Comparison of ENCODE assay signal across 34 cellular contexts in the genomic region with DNA sequence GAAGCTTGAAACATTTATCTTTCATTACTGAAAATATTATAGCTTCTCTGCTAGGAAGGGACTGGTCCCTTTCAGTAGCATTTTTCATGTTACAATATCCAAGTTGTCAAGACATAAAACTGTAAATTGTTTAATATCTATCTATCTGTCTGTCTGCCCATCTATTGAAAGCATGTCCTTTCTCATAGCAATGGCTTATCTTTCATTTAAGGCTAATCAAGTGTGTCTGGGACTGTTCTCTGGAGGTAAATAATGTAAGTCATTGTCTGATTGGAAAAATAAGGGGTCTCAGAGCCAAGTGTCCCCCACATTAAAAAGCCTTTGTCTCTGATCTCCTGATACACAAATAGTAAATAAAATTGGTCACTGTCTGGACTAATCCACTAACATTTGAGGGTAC.
"Had no signal": no experiment of that assay in that cellular context is flagged by ENCODE, and none has a peak within 500 bp of the region (broad histone marks: within the 10 kb centered on the region; RNA-seq: fewer than 3 reads in every experiment).

No MANE protein-coding gene starts in this region.

- DNase-seq: Karpas-422, Kasumi-1, MG63, MM.1S, MV-4-11, NCI-H1048, NCI-H1092, NCI-H1092 treated with DMSO at 0.1 percent for 48 hours, NCI-H1105, NCI-H1105 treated with DMSO at 0.1 percent for 48 hours, NCI-H1417, NCI-H1417 treated with DMSO at 0.1 percent for 48 hours, NCI-H1436, NCI-H1436 treated with DMSO at 0.1 percent for 48 hours, NCI-H146, NCI-H1694, NCI-H1694 treated with DMSO at 0.1 percent for 48 hours, NCI-H187, NCI-H187 treated with DMSO at 0.1 percent for 48 hours, NCI-H1930, NCI-H2029, NCI-H2029 treated with DMSO at 0.1 percent for 48 hours, NCI-H2081, NCI-H2081 treated with DMSO at 0.1 percent for 48 hours, NCI-H2107, NCI-H2171, NCI-H2171 treated with DMSO at 0.1 percent for 48 hours, NCI-H2227 treated with DMSO at 0.1 percent for 48 hours, NCI-H226, NCI-H345, NCI-H446, NCI-H446 treated with DMSO at 0.1 percent for 48 hours, NCI-H510A had no signal

- H3K27me3 ChIP-seq: MG63 had no signal

- H3K27ac ChIP-seq: KMS-11 had no signal

- H3K4me2 ChIP-seq: KMS-11 had no signal

- H3K9me3 ChIP-seq: MG63 had no signal

- H3K9ac ChIP-seq: KMS-11 had no signal

- H3K4me3 ChIP-seq: MG63 had no signal

- H3K36me3 ChIP-seq: MG63 had no signal
